In the genomic region with DNA sequence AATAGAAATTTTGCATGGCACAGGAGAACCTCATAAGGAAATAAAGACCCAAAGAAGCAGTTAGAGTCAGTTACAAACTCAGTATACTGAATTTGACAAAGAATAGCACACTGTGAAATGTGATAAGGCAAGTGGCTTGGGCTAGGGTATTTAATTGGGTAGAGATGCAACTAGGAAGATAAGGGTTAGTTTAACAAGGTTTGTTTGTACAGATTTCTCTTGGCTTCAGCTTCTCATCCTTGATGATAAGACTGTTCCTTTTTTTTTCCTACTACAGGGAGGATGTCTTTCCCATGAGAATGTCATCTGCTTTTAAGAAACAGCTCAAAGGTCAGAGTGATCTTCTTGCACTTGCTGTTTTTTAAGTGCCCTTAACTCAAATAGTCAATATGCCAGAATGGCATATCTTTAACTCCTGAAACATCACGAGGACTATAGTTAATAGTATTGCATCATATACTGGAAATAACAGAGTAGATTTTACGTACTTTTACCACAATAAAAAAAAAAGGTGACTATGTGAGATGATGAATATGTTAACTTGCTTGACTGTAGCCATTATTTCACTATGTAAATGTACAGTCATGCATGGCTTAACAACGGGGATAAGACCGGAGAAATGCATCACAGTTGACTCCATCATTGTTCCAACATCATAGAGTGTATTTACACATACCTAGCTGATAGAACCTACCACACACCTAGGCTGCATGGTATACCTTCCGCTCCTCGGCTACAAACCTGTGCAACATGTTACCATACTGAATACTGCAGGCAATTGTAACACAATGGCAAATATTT, we compare ENCODE assay signal across 13 cellular contexts. TPM values are rescaled to one million over a fixed set of nuclear protein-coding genes. Genes with fewer than 3 reads are reported as not detected.
DNase-seq lines count a peak whose midpoint lies in the region; ATAC-seq and TF ChIP-seq lines count a peak whose summit lies in the region.
"Had no signal": no experiment of that assay in that cellular context is flagged by ENCODE, and none has a peak within 500 bp of the region (broad histone marks: within the 10 kb centered on the region; RNA-seq: fewer than 3 reads in every experiment).

No MANE protein-coding gene starts in this region.

- no peak overlapping the region for H3K4me3 ChIP-seq in CD4-positive, alpha-beta memory T cell (ENCODE audit: low read length in 2 of 2)
- H3K4me3 ChIP-seq in IMR-90 (ENCODE audit: insufficient read depth, low read depth, low read length) (no peak overlapping the region), fibroblast of villous mesenchyme (ENCODE audit: low read depth, low read length) (no peak overlapping the region), lower lobe of right lung (no peak overlapping the region)

- H3K23ac ChIP-seq in IMR-90 (ENCODE audit: low read depth, low read length): no peak overlapping the region

- BruUV-seq in IMR-90 (replicated peaks; lab: Mats Ljungman, UMichigan): no TSS peak

- H3K9me3 Mint-ChIP-seq in CD4-positive, alpha-beta memory T cell: no peaks in the 10 kb centered on the region

- POLR2A ChIA-PET in CD4-positive, alpha-beta memory T cell (lab: Charles Lee; ENCODE audit: partially characterized antibody): interaction anchor here (3.2 to 36.1 kb wide), 2 partner anchors 10 to 27 kb away, joined by 27 to 1778 read pairs; a partner anchor contains a TSS
- POLR2A ChIA-PET in IMR-90 (lab: Charles Lee; ENCODE audit: unreplicated experiment): no interaction called here

- H3K27me3 ChIP-seq in CD4-positive, alpha-beta memory T cell (ENCODE audit: insufficient read depth, low read length): no peaks in the 10 kb centered on the region
- H3K27me3 ChIP-seq in IMR-90 (ENCODE audit: control insufficient read depth, insufficient read depth, low read length) (no peaks in the 10 kb centered on the region), lower lobe of right lung (ENCODE audit: low read depth) (no peaks in the 10 kb centered on the region)
- H3K27me3 ChIP-seq: heart left ventricle, left lung, Peyer's patch, tibial nerve had no signal

- no peak overlapping the region for H4K8ac ChIP-seq in IMR-90 (ENCODE audit: low read depth in 2 of 2, low read length in 2 of 2)

- 0 out of 2 replicates have a peak, but pooled peaks cover 11% of the 10 kb centered on the region for H3K9me1 ChIP-seq in IMR-90 (ENCODE audit: insufficient read depth, low read length)

- no peak overlapping the region for H3K9ac ChIP-seq in IMR-90 (ENCODE audit: low read depth, low read length)

- H4K5ac ChIP-seq in IMR-90 (ENCODE audit: low read depth, low read length): no peak overlapping the region

- no peaks in the 10 kb centered on the region for H3K9me3 ChIP-seq in CD4-positive, alpha-beta memory T cell (ENCODE audit: control insufficient read depth in 1 of 2, low read length in 2 of 2)
- no peaks in the 10 kb centered on the region for H3K9me3 ChIP-seq in IMR-90 (ENCODE audit: control insufficient read depth, insufficient read depth, low read length)
- H3K9me3 ChIP-seq in lower lobe of right lung: no peaks in the 10 kb centered on the region
- H3K9me3 ChIP-seq: heart left ventricle, left lung, Peyer's patch, tibial nerve had no signal

- H3K56ac ChIP-seq in IMR-90 (ENCODE audit: extremely low read depth, insufficient read depth, low read length): no peak overlapping the region

- TF ChIP-seq CTCF in IMR-90 (conservative IDR thresholded peaks at IDR 0.05; ENCODE audit: low read depth, low read length) (no peak; the same call in 1 of the 2 replicates), VCaP (conservative IDR thresholded peaks at IDR 0.05) (no peak), fibroblast of villous mesenchyme (IDR thresholded peaks at IDR 0.05; ENCODE audit: insufficient read depth, low read depth, low read length) (no peak), lower lobe of right lung (IDR thresholded peaks at IDR 0.05) (no peak)

- H2AFZ ChIP-seq in IMR-90 (replicated peaks; ENCODE audit: low read length, poor library complexity): no peak overlapping the region

- H3K4me1 ChIP-seq in CD4-positive, alpha-beta memory T cell (ENCODE audit: insufficient read depth, low read length): peaks cover 58% of the 10 kb centered on the region
- H3K4me1 ChIP-seq in IMR-90 (ENCODE audit: control insufficient read depth, insufficient read depth, low read length) (peaks cover 5% of the 10 kb centered on the region; the same call in 1 of the 2 replicates), lower lobe of right lung (peaks cover 7% of the 10 kb centered on the region)

- in situ Hi-C loops in IMR-90 (cut with MboI; ENCODE audit: low sequenced_read_pairs): no loop called here

- peaks cover 36 to 69% (median 52%) of the 10 kb centered on the region in 4 donors for H3K4me1 Mint-ChIP-seq in CD4-positive, alpha-beta memory T cell

- no peaks in the 10 kb centered on the region for H3K79me1 ChIP-seq in IMR-90 (ENCODE audit: low read depth in 1 of 2, low read length in 2 of 2)

- no peak overlapping the region for H3K4ac ChIP-seq in IMR-90 (ENCODE audit: low read depth, low read length)

- H3K27ac ChIP-seq in CD4-positive, alpha-beta memory T cell (ENCODE audit: low read depth, low read length): peak overlapping the region; percentile 64
- H3K27ac ChIP-seq in IMR-90 (ENCODE audit: insufficient read depth, low read length): no peak overlapping the region
- H3K27ac ChIP-seq in VCaP: peak overlapping the region; percentile 79
- no peak overlapping the region for H3K27ac ChIP-seq in lower lobe of right lung

- intact Hi-C loops in CD4-positive, alpha-beta memory T cell (cut with micrococcal nuclease): loop anchor here (1.0 to 10.0 kb wide), 9 partner anchors 10 to 177 kb away; a partner anchor contains a TSS
- intact Hi-C loops in IMR-90 (cut with micrococcal nuclease) (loop anchor here (1.0 to 5.0 kb wide), 4 partner anchors 53 to 170 kb away; no protein-coding TSS in a partner anchor), lower lobe of right lung (cut with DNase I) (no loop called here)

- dilution Hi-C loops in IMR-90 (cut with HindIII; ENCODE audit: low sequenced_read_pairs, unreplicated experiment): no loop called here

- H3K27me3 Mint-ChIP-seq in CD4-positive, alpha-beta memory T cell: no peaks in the 10 kb centered on the region

- H2BK15ac ChIP-seq in IMR-90 (ENCODE audit: low read depth, low read length): no peak overlapping the region

- CTCF ChIA-PET in CD4-positive, alpha-beta memory T cell (lab: Charles Lee; ENCODE audit: partially characterized antibody): interaction anchor here (0.9 to 3.9 kb wide), 12 partner anchors 10 to 180 kb away, joined by 3 to 28 read pairs (median 5); a partner anchor contains a TSS
- CTCF ChIA-PET in IMR-90 (lab: Yijun Ruan, JAX): no interaction called here

- no peak for ATAC-seq in IMR-90 (ENCODE audit: low read depth)
- no peak for ATAC-seq in lower lobe of right lung
- no peak for ATAC-seq in GM21360 (IDR thresholded peaks at IDR 0.05; ENCODE audit: unreplicated experiment)
- ATAC-seq in HG02970 (IDR thresholded peaks at IDR 0.05; ENCODE audit: low FRiP score, unreplicated experiment): no peak

- H3K4me2 ChIP-seq in IMR-90 (ENCODE audit: low read depth, low read length): no peak overlapping the region

- H3K36me3 ChIP-seq in CD4-positive, alpha-beta memory T cell (ENCODE audit: insufficient read depth, low read length): no peaks in the 10 kb centered on the region
- H3K36me3 ChIP-seq in IMR-90 (ENCODE audit: control insufficient read depth, insufficient read depth, low read length): no peaks in the 10 kb centered on the region
- H3K36me3 ChIP-seq in lower lobe of right lung: no peaks in the 10 kb centered on the region
- H3K36me3 ChIP-seq: heart left ventricle, left lung, Peyer's patch, tibial nerve had no signal

- peak overlapping the region in 5 of 7 donors; percentile 7 to 99 (median 81) for H3K27ac Mint-ChIP-seq in CD4-positive, alpha-beta memory T cell

- no peak overlapping the region for H4K91ac ChIP-seq in IMR-90 (ENCODE audit: insufficient read depth, low read depth, low read length)

- H2BK5ac ChIP-seq in IMR-90 (ENCODE audit: low read depth, low read length, poor library complexity, severe bottlenecking): no peak overlapping the region

- no peak overlapping the region for H3K14ac ChIP-seq in IMR-90 (replicated peaks; ENCODE audit: low read depth, low read length)

- no peaks in the 10 kb centered on the region for H3K36me3 Mint-ChIP-seq in CD4-positive, alpha-beta memory T cell

- TF ChIP-seq POLR2A in IMR-90 (IDR thresholded peaks at IDR 0.05; ENCODE audit: low read depth, low read length): no peak

- H2AK9ac ChIP-seq in IMR-90 (replicated peaks; ENCODE audit: low read depth, low read length, poor library complexity): no peak overlapping the region

- no CpG with 5 or more reads among the region's 6 CpGs for WGBS in IMR-90 (ENCODE audit: extremely low coverage in 2 of 2, insufficient read length in 1 of 2), 2 experiments

- H4K20me1 ChIP-seq in IMR-90 (ENCODE audit: insufficient read depth, low read length): no peaks in the 10 kb centered on the region

- peak overlapping the region in 1 of 8 donors; percentile 53 for H3K4me3 Mint-ChIP-seq in CD4-positive, alpha-beta memory T cell

- H2BK20ac ChIP-seq in IMR-90 (ENCODE audit: low read depth, low read length): no peak overlapping the region

- DNase-seq in CD4-positive, alpha-beta memory T cell: no peak
- no peak for DNase-seq in IMR-90
- peak; percentile 31 for DNase-seq in fibroblast of villous mesenchyme (ENCODE audit: low read depth)
- no peak for DNase-seq in SIG-M5 treated with dmso at 0.1 percent for 504 hours (lab: John Stamatoyannopoulos, UW; ENCODE audit: unreplicated experiment)
- no peak for DNase-seq in lower lobe of right lung
- DNase-seq: left lung had no signal

- TF ChIP-seq RAD21 in IMR-90 (IDR thresholded peaks at IDR 0.05; ENCODE audit: low read length): no peak

- no peak overlapping the region for H2AK5ac ChIP-seq in IMR-90 (ENCODE audit: low read depth, low read length)

- no peak overlapping the region for H3K18ac ChIP-seq in IMR-90 (ENCODE audit: low read depth, low read length)

- H2BK120ac ChIP-seq in IMR-90 (ENCODE audit: low read depth, low read length): no peak overlapping the region

RNA-seq across cellular contexts. Expression of a gene that starts 9.2 kb away (rescaled TPM):
- total RNA-seq in CD4-positive, alpha-beta memory T cell: 100 to 1,000 TPM; 571 to 574 TPM
- 100 to 1,000 TPM; 435 to 487 TPM for polyA plus RNA-seq in CD4-positive, alpha-beta memory T cell
- total RNA-seq in IMR-90 (2012; rRNA removed) (0.18 TPM in 1 of 2 replicates, not detected in the other), fibroblast of villous mesenchyme (not detected in 2 replicates), lower lobe of right lung (12.4 TPM)
- 0.06 and 0.12 TPM in 2 replicates for polyA plus RNA-seq in IMR-90 (2012; rRNA removed)
- polyA plus RNA-seq in IMR-90 (2012; cell fraction: cytosol; rRNA removed): 0.06 TPM in 1 of 2 replicates, not detected in the other
- polyA plus RNA-seq in IMR-90 (2012; cell fraction: nucleus; rRNA removed; ENCODE audit: low replicate concordance): 0.03 TPM in 1 of 2 replicates, not detected in the other
- polyA plus RNA-seq: neural cell had no signal

RNA-seq across cellular contexts. Expression of a gene that starts 37.7 kb away (rescaled TPM):
- 1 to 10 TPM; 1.2 TPM for total RNA-seq in CD4-positive, alpha-beta memory T cell
- under 1 TPM in 1 of 2 donors, not detected in 1; 0.41 TPM for polyA plus RNA-seq in CD4-positive, alpha-beta memory T cell
- total RNA-seq in IMR-90 (2012; rRNA removed): 4.2 and 4.3 TPM in 2 replicates
- polyA plus RNA-seq in IMR-90 (2012; rRNA removed): 0.79 and 1.1 TPM in 2 replicates
- 0.37 and 0.40 TPM in 2 replicates for polyA plus RNA-seq in IMR-90 (2012; cell fraction: cytosol; rRNA removed)
- 0.30 and 0.46 TPM in 2 replicates for polyA plus RNA-seq in IMR-90 (2012; cell fraction: nucleus; rRNA removed; ENCODE audit: low replicate concordance)
- 3.0 and 3.5 TPM in 2 replicates for total RNA-seq in fibroblast of villous mesenchyme
- total RNA-seq in lower lobe of right lung: 1.6 TPM

RNA-seq across cellular contexts. Expression of a gene that starts 42.0 kb away (rescaled TPM):
- under 1 TPM in 1 of 2 experiments, not detected in 1; 0.49 TPM for total RNA-seq in CD4-positive, alpha-beta memory T cell
- polyA plus RNA-seq in CD4-positive, alpha-beta memory T cell: 1 to 10 TPM; 5.6 to 7.3 TPM
- total RNA-seq in IMR-90 (2012; rRNA removed) (0.28 and 0.72 TPM in 2 replicates), fibroblast of villous mesenchyme (1.9 and 21.6 TPM in 2 replicates), lower lobe of right lung (11.6 TPM)
- polyA plus RNA-seq in IMR-90 (2012; rRNA removed): 0.30 and 0.41 TPM in 2 replicates
- 0.34 and 0.35 TPM in 2 replicates for polyA plus RNA-seq in IMR-90 (2012; cell fraction: cytosol; rRNA removed)
- 0.09 and 0.19 TPM in 2 replicates for polyA plus RNA-seq in IMR-90 (2012; cell fraction: nucleus; rRNA removed; ENCODE audit: low replicate concordance)
- polyA plus RNA-seq: neural cell had no signal

RNA-seq across cellular contexts. Expression of a gene that starts 59.3 kb away (rescaled TPM):
- total RNA-seq in CD4-positive, alpha-beta memory T cell: under 1 TPM; 0.15 to 0.50 TPM
- polyA plus RNA-seq in CD4-positive, alpha-beta memory T cell: under 1 TPM in 1 of 2 donors, not detected in 1; 0.42 TPM
- total RNA-seq in IMR-90 (2012; rRNA removed): 1.9 and 2.9 TPM in 2 replicates
- 1.2 and 1.7 TPM in 2 replicates for polyA plus RNA-seq in IMR-90 (2012; rRNA removed)
- 1.0 and 1.2 TPM in 2 replicates for polyA plus RNA-seq in IMR-90 (2012; cell fraction: cytosol; rRNA removed)
- 1.2 and 1.3 TPM in 2 replicates for polyA plus RNA-seq in IMR-90 (2012; cell fraction: nucleus; rRNA removed; ENCODE audit: low replicate concordance)
- total RNA-seq in fibroblast of villous mesenchyme: under 0.01 and 0.32 TPM in 2 replicates
- total RNA-seq in lower lobe of right lung: 18.2 TPM
- polyA plus RNA-seq: neural cell had no signal

Comparison
In these comparisons a context has a peak if more than half of its experiments do, and no peak if none do; other contexts are left out.
1. H3K27ac ChIP-seq: peak in CD4-positive, alpha-beta memory T cell (single experiment) and VCaP (single experiment); none in IMR-90 (single experiment) and lower lobe of right lung (single experiment).
2. RNA of a gene that starts 9.2 kb away (total RNA-seq): 571 to 574 TPM in CD4-positive, alpha-beta memory T cell; 12.4 TPM in lower lobe of right lung (single experiment), 0.18 TPM in IMR-90 and not detected in fibroblast of villous mesenchyme; every median in the first group is over 10 times any median in the second.